ENCODE assay signal across 2 cellular contexts in genomic region chr1:195188821-195189220, GRCh38.
TF ChIP-seq lines count a peak whose summit lies in the region.

No MANE protein-coding gene starts in this region.

TF ChIP-seq in IMR-90, 13 proteins besides CTCF, POLR2A, EP300 and RAD21:
- TF ChIP-seq MXI1 (IDR thresholded peaks at IDR 0.05; ENCODE audit: borderline replicate concordance, low read depth, low read length) (no peak), RFX5 (IDR thresholded peaks at IDR 0.05; ENCODE audit: low read depth, low read length) (no peak), FOS (IDR thresholded peaks at IDR 0.05; ENCODE audit: low read depth, low read length) (no peak), MAZ (IDR thresholded peaks at IDR 0.05; ENCODE audit: borderline replicate concordance, low read depth, low read length) (no peak), MAFK (IDR thresholded peaks at IDR 0.05; ENCODE audit: low read depth, low read length) (no peak), BHLHE40 (IDR thresholded peaks at IDR 0.05; ENCODE audit: low read depth, low read length) (no peak), CEBPB (IDR thresholded peaks at IDR 0.05; ENCODE audit: low read depth, low read length) (no peak)
TF ChIP-seq in IMR-90: peak in this region for 0.

TF ChIP-seq in GM12891, 5 proteins besides CTCF, POLR2A, EP300 and RAD21:
- TF ChIP-seq POU2F2 (IDR thresholded peaks at IDR 0.05; ENCODE audit: low read depth, low read length) (no peak), TAF1 (IDR thresholded peaks at IDR 0.05; ENCODE audit: low read depth, low read length) (no peak), SPI1 (IDR thresholded peaks at IDR 0.05; ENCODE audit: low read depth, low read length) (no peak), POLR2AphosphoS5 (IDR thresholded peaks at IDR 0.05; ENCODE audit: low read depth, low read length) (no peak), PAX5 (IDR thresholded peaks at IDR 0.05; ENCODE audit: insufficient read depth, low read length, severe bottlenecking) (no peak)
